1 cellular context compared by ENCODE assay signal in the genomic region with DNA sequence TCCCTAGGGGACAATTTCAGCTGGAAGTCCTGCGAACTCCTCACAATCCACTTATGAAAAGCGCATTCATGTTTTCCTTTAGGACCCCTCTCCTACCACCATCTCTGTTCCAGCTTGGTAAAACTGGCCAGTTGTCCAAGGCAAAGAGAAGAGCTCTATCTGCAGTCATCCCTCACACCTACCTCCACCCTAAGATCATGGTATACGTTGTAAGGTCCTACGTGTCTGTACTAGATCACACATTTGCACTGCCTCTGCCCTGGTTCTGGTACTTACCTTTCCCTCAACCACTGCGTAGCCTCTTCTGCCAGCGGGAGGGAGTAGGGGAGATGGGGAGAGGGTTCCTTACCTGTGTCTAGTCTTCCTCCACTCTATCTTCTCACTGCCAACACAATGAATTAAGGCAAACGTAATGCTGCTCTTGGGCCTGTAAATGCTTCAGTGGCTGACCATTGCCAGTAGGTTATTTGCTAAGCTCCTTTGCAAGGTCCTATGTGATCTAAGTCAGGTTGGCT.
TF ChIP-seq lines count a peak whose summit lies in the region.

No MANE protein-coding gene starts in this region.

TF ChIP-seq in SK-N-SH treated with all-trans-retinoic acid at 6 μM for 48 hours, 23 proteins besides CTCF, POLR2A, EP300 and RAD21 (continued from another document):
- TF ChIP-seq, protein P1, sequence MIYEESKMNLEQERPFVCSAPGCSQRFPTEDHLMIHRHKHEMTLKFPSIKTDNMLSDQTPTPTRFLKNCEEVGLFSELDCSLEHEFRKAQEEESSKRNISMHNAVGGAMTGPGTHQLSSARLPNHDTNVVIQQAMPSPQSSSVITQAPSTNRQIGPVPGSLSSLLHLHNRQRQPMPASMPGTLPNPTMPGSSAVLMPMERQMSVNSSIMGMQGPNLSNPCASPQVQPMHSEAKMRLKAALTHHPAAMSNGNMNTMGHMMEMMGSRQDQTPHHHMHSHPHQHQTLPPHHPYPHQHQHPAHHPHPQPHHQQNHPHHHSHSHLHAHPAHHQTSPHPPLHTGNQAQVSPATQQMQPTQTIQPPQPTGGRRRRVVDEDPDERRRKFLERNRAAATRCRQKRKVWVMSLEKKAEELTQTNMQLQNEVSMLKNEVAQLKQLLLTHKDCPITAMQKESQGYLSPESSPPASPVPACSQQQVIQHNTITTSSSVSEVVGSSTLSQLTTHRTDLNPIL (CRISPR knock-in tag; IDR thresholded peaks at IDR 0.05; ENCODE audit: low read depth), result no peak
